ENCODE assay signal across 18 cellular contexts in the genomic region with DNA sequence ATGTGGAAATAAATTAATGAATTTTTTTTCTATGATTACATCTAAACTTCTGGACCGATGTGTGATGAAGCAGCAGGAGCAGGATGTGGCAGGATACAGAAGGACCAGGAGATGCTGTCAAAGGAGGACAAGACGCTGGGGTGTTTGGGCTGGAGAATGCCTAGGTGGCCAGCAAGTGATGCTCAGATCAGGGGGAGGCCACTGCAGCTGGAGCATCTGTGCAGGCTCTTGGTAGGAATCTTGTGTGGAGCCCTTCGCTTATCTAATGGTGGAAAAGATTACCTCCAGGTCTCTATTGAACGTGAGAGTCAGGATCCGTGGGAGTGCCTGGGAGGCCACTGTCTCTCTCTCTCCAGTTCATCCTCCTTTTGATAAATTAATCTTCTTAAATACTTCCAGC.
DNase-seq lines count a peak whose midpoint lies in the region; ATAC-seq and TF ChIP-seq lines count a peak whose summit lies in the region.
"Had no signal": no experiment of that assay in that cellular context is flagged by ENCODE, and none has a peak within 500 bp of the region (broad histone marks: within the 10 kb centered on the region; RNA-seq: fewer than 3 reads in every experiment).

No MANE protein-coding gene starts in this region.

- H3K27ac ChIP-seq in left ventricle myocardium inferior (replicated peaks) (no peak overlapping the region), vagina (no peak overlapping the region), spleen (no peak overlapping the region)
- H3K27ac ChIP-seq: 22Rv1, BLaER1, C4-2B had no signal

- peaks cover 39% of the 10 kb centered on the region for H3K27me3 ChIP-seq in left ventricle myocardium inferior (ENCODE audit: low read depth)
- no peaks in the 10 kb centered on the region for H3K27me3 ChIP-seq in vagina
- H3K27me3 ChIP-seq in spleen (replicated peaks in 1 of 7): peaks cover 0 to 15% (median 0%) of the 10 kb centered on the region in 7 donors
- H3K27me3 ChIP-seq: BLaER1 had no signal

- H3K4me3 ChIP-seq in left ventricle myocardium inferior (no peak overlapping the region), vagina (no peak overlapping the region), spleen (no peak overlapping the region)
- H3K4me3 ChIP-seq: BLaER1, GM23338 had no signal

- intact Hi-C loops in cardiac septum (cut with DNase I): no loop called here
- intact Hi-C loops in left ventricle myocardium inferior (cut with micrococcal nuclease): no loop called here
- intact Hi-C loops in vagina (cut with DNase I): no loop called here
- intact Hi-C loops in spleen (cut with DNase I; ENCODE audit: low total_unique reads): no loop called here

- H3K9me3 ChIP-seq in left ventricle myocardium inferior (replicated peaks) (peaks cover 36% of the 10 kb centered on the region), vagina (no peaks in the 10 kb centered on the region), spleen (peaks cover 2 to 50% (median 37%) of the 10 kb centered on the region in 8 donors)

- ATAC-seq in HG03280 (IDR thresholded peaks at IDR 0.05; ENCODE audit: unreplicated experiment) (no peak), GM18873 (IDR thresholded peaks at IDR 0.05; ENCODE audit: low FRiP score, unreplicated experiment) (no peak)
- ATAC-seq: CD8-positive, alpha-beta T cell; GM23338; HCT116 had no signal

- TF ChIP-seq POLR2A in vagina (IDR thresholded peaks at IDR 0.05) (no peak), spleen (IDR thresholded peaks at IDR 0.05) (no peak)

- H3K36me3 ChIP-seq in left ventricle myocardium inferior (no peaks in the 10 kb centered on the region), vagina (no peaks in the 10 kb centered on the region), spleen (no peaks in the 10 kb centered on the region)
- H3K36me3 ChIP-seq: BLaER1 had no signal

- DNase-seq in cardiac septum (ENCODE audit: low spot score): peak; percentile 10
- no peak for DNase-seq in left ventricle myocardium inferior
- peak; percentile 24 for DNase-seq in islet precursor cell
- peak; percentile 41 for DNase-seq in mesenteric fat pad (ENCODE audit: low spot score)
- DNase-seq in vagina (ENCODE audit: extremely low spot score in 2 of 2): peak; percentile 56 to 72
- no peak for DNase-seq in spleen
- DNase-seq: Caco-2; CD4-positive, CD25-positive, alpha-beta regulatory T cell; CD8-positive, alpha-beta T cell; DMS153; DND-41 had no signal

- TF ChIP-seq CTCF in left ventricle myocardium inferior (IDR thresholded peaks at IDR 0.05; ENCODE audit: borderline replicate concordance) (no peak), vagina (IDR thresholded peaks at IDR 0.05) (no peak), spleen (IDR thresholded peaks at IDR 0.05 in 8 of 11, conservative IDR thresholded peaks at IDR 0.05 in 3 of 11) (no peak)

- H3K4me1 ChIP-seq in left ventricle myocardium inferior (no peaks in the 10 kb centered on the region), vagina (no peaks in the 10 kb centered on the region), spleen (no peaks in the 10 kb centered on the region)
- H3K4me1 ChIP-seq: BLaER1, Caco-2 had no signal

- WGBS in spleen, 5 donors: 54 to 83% (median 67%) methylated on average over 5 of the region's 5 CpGs

Comparison
In these comparisons a context has a peak if more than half of its experiments do, and no peak if none do; other contexts are left out.
1. DNase-seq: peak in cardiac septum (single experiment), islet precursor cell (single experiment), mesenteric fat pad (single experiment) and vagina (2 of 2); none in left ventricle myocardium inferior (single experiment) and spleen (single experiment).